In genomic region chr17:54901230-54901847, GRCh38 we compare ENCODE assay signal across 1 cellular context.
TF ChIP-seq lines count a peak whose summit lies in the region.

No MANE protein-coding gene starts in this region.

TF ChIP-seq in HEK293, 187 proteins besides CTCF, POLR2A, EP300 and RAD21 (continued from another document and continues in another):
- TF ChIP-seq ZNF513 (tag by site-specific recombination; IDR thresholded peaks at IDR 0.05) (peak; percentile 9; the same call in 1 of the 2 replicates), ZNF324 (tag by site-specific recombination; IDR thresholded peaks at IDR 0.05) (peak; percentile 74; the same call in 1 of the 2 replicates), ZNF366 (tag by site-specific recombination; conservative IDR thresholded peaks at IDR 0.05) (peak; percentile 81), PRDM6 (tag by site-specific recombination; IDR thresholded peaks at IDR 0.05) (peak; percentile 9; the same call in 1 of the 2 replicates), ZNF341 (tag by site-specific recombination; IDR thresholded peaks at IDR 0.05; ENCODE audit: low read depth) (0 out of 2 replicates have a peak, but pooled peaks have one; percentile 0), ZNF791 (tag by site-specific recombination; IDR thresholded peaks at IDR 0.05) (no peak), PRDM1 (tag by site-specific recombination; IDR thresholded peaks at IDR 0.05) (0 out of 2 replicates have a peak, but pooled peaks have one; percentile 3), KLF1 (tag by site-specific recombination; IDR thresholded peaks at IDR 0.05) (peak; percentile 79), ZBTB17 (tag by site-specific recombination; IDR thresholded peaks at IDR 0.05) (peak; percentile 77), ZNF24 (tag by site-specific recombination; IDR thresholded peaks at IDR 0.05) (peak; percentile 68; the same call in 1 of the 2 replicates), ZNF677 (tag by site-specific recombination; IDR thresholded peaks at IDR 0.05) (no peak), ZNF426 (tag by site-specific recombination; IDR thresholded peaks at IDR 0.05) (no peak), ZNF660 (tag by site-specific recombination; IDR thresholded peaks at IDR 0.05) (peak; percentile 66; the same call in 1 of the 2 replicates), TRIM28 (IDR thresholded peaks at IDR 0.05; ENCODE audit: borderline replicate concordance, low read length) (0 out of 2 replicates have a peak, but pooled peaks have one; percentile 26), SP7 (tag by site-specific recombination; IDR thresholded peaks at IDR 0.05) (peak; percentile 61), ZNF549 (tag by site-specific recombination; IDR thresholded peaks at IDR 0.05) (no peak), ZNF639 (tag by site-specific recombination; IDR thresholded peaks at IDR 0.05) (no peak), ZFP37 (tag by site-specific recombination; IDR thresholded peaks at IDR 0.05) (no peak), RBAK (tag by site-specific recombination; IDR thresholded peaks at IDR 0.05) (no peak), WT1 (tag by site-specific recombination; IDR thresholded peaks at IDR 0.05) (no peak), ZNF664 (tag by site-specific recombination; IDR thresholded peaks at IDR 0.05) (no peak), ZNF175 (tag by site-specific recombination; IDR thresholded peaks at IDR 0.05) (no peak), GFI1B (tag by site-specific recombination; IDR thresholded peaks at IDR 0.05) (0 out of 2 replicates have a peak, but pooled peaks have one; percentile 7), MZF1 (tag by site-specific recombination; IDR thresholded peaks at IDR 0.05; ENCODE audit: borderline replicate concordance) (no peak), ZNF658 (tag by site-specific recombination; IDR thresholded peaks at IDR 0.05) (no peak), ZNF529 (tag by site-specific recombination; IDR thresholded peaks at IDR 0.05; ENCODE audit: insufficient replicate concordance) (no peak), ZNF692 (tag by site-specific recombination; IDR thresholded peaks at IDR 0.05) (peak; percentile 45; the same call in 1 of the 2 replicates), ZNF629 (tag by site-specific recombination; IDR thresholded peaks at IDR 0.05) (peak; percentile 93), GLI2 (tag by site-specific recombination; IDR thresholded peaks at IDR 0.05; ENCODE audit: borderline replicate concordance, low read depth) (no peak), ZNF354C (tag by site-specific recombination; IDR thresholded peaks at IDR 0.05; ENCODE audit: borderline replicate concordance, low read depth) (no peak), ZNF10 (tag by site-specific recombination; IDR thresholded peaks at IDR 0.05) (0 out of 2 replicates have a peak, but pooled peaks have one; percentile 58), ATF2 (tag by site-specific recombination; IDR thresholded peaks at IDR 0.05; ENCODE audit: low read depth) (peak; percentile 90), PATZ1 (tag by site-specific recombination; IDR thresholded peaks at IDR 0.05) (peak; percentile 46; the same call in 1 of the 2 replicates), KLF9 (tag by site-specific recombination; IDR thresholded peaks at IDR 0.05; ENCODE audit: low read depth) (peak; percentile 75), KLF17 (tag by site-specific recombination; IDR thresholded peaks at IDR 0.05) (peak; percentile 73; the same call in 1 of the 2 replicates), ZNF610 (tag by site-specific recombination; IDR thresholded peaks at IDR 0.05; ENCODE audit: borderline replicate concordance) (no peak), ZNF239 (tag by site-specific recombination; IDR thresholded peaks at IDR 0.05) (no peak), ZXDB (tag by site-specific recombination; IDR thresholded peaks at IDR 0.05) (no peak), ZEB2 (tag by site-specific recombination; IDR thresholded peaks at IDR 0.05) (peak; percentile 77; the same call in 1 of the 2 replicates), ZNF335 (tag by site-specific recombination; conservative IDR thresholded peaks at IDR 0.05) (peak; percentile 52), ZNF518A (tag by site-specific recombination; conservative IDR thresholded peaks at IDR 0.05; ENCODE audit: low read depth) (no peak; the same call in 1 of the 2 replicates), ZBTB11 (tag by site-specific recombination; conservative IDR thresholded peaks at IDR 0.05; ENCODE audit: low read depth) (peak; percentile 12; the same call in 1 of the 2 replicates), FEZF1 (tag by site-specific recombination; IDR thresholded peaks at IDR 0.05) (peak; percentile 38; the same call in 1 of the 2 replicates)
